In genomic region chrX:41526268-41526667, GRCh38 we compare ENCODE assay signal across 1 cellular context.
TF ChIP-seq lines count a peak whose summit lies in the region.

No MANE protein-coding gene starts in this region.

TF ChIP-seq in HCT116, 20 proteins besides CTCF, POLR2A, EP300 and RAD21:
- TF ChIP-seq YY1 (IDR thresholded peaks at IDR 0.05; ENCODE audit: extremely low read depth, insufficient replicate concordance, low read depth, low read length) (no peak), TCF7L2 (IDR thresholded peaks at IDR 0.05; ENCODE audit: borderline replicate concordance, extremely low read depth, insufficient read depth, insufficient read length) (no peak), EGR1 (IDR thresholded peaks at IDR 0.05; ENCODE audit: low read depth) (no peak), CBX3 (IDR thresholded peaks at IDR 0.05; ENCODE audit: low read depth) (no peak), SRF (IDR thresholded peaks at IDR 0.05; ENCODE audit: low read depth) (no peak), ZNF274 (IDR thresholded peaks at IDR 0.05; ENCODE audit: low read depth, low read length) (no peak), JUND (IDR thresholded peaks at IDR 0.05) (no peak), ATF3 (IDR thresholded peaks at IDR 0.05) (no peak), EZH2 (IDR thresholded peaks at IDR 0.05) (no peak), ZFX (IDR thresholded peaks at IDR 0.05) (no peak), CEBPB (IDR thresholded peaks at IDR 0.05; ENCODE audit: low read depth) (no peak), REST (IDR thresholded peaks at IDR 0.05; ENCODE audit: low read depth) (no peak), SIN3A (IDR thresholded peaks at IDR 0.05; ENCODE audit: low read depth) (no peak)
- TF ChIP-seq, protein P1, sequence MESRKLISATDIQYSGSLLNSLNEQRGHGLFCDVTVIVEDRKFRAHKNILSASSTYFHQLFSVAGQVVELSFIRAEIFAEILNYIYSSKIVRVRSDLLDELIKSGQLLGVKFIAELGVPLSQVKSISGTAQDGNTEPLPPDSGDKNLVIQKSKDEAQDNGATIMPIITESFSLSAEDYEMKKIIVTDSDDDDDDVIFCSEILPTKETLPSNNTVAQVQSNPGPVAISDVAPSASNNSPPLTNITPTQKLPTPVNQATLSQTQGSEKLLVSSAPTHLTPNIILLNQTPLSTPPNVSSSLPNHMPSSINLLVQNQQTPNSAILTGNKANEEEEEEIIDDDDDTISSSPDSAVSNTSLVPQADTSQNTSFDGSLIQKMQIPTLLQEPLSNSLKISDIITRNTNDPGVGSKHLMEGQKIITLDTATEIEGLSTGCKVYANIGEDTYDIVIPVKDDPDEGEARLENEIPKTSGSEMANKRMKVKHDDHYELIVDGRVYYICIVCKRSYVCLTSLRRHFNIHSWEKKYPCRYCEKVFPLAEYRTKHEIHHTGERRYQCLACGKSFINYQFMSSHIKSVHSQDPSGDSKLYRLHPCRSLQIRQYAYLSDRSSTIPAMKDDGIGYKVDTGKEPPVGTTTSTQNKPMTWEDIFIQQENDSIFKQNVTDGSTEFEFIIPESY (IDR thresholded peaks at IDR 0.05; ENCODE audit: extremely low read depth, insufficient replicate concordance, low read length), result no peak
- TF ChIP-seq, protein P2, sequence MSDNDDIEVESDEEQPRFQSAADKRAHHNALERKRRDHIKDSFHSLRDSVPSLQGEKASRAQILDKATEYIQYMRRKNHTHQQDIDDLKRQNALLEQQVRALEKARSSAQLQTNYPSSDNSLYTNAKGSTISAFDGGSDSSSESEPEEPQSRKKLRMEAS (IDR thresholded peaks at IDR 0.05), result no peak
